8 cellular contexts compared by ENCODE assay signal in genomic region chr1:6052543-6053205, GRCh38. TPM values are rescaled to one million over a fixed set of nuclear protein-coding genes. Genes with fewer than 3 reads are reported as not detected.
DNase-seq lines count a peak whose midpoint lies in the region; ATAC-seq, FAIRE-seq and TF ChIP-seq lines count a peak whose summit lies in the region.

No MANE protein-coding gene starts in this region.

- H3K36me3 ChIP-seq in right lobe of liver (no peaks in the 10 kb centered on the region), testis (ENCODE audit: low read depth, missing control alignments) (no peaks in the 10 kb centered on the region)

- peaks cover 35% of the 10 kb centered on the region for H3K36me3 Mint-ChIP-seq in activated CD8-positive, alpha-beta memory T cell treated with anti-CD3 and anti-CD28 coated beads, Interleukin-2, amount 10 ng/mL, durations not matched to agents 7 days and 5 days

- no peaks in the 10 kb centered on the region for H3K9me3 ChIP-seq in right lobe of liver
- H3K9me3 ChIP-seq in testis: no peaks in the 10 kb centered on the region

- no peaks in the 10 kb centered on the region for H3K27me3 ChIP-seq in right lobe of liver
- H3K27me3 ChIP-seq in testis: no peaks in the 10 kb centered on the region

- intact Hi-C loops in right lobe of liver (cut with DNase I) (loop anchor here (5.0 to 10.0 kb wide), 2 partner anchors 190 to 192 kb away; partner anchors contain the start of gene HES3 (in 2 of the 2)), testis (cut with DNase I; ENCODE audit: low total_unique reads) (loop anchor here (10.0 kb wide), 1 partner anchor 192 kb away; the partner anchor contains the start of gene HES3)

- 23% methylated on average over 16 of the region's 16 CpGs for WGBS in right lobe of liver (ENCODE audit: insufficient coverage, low coverage, low lambda C conversion rate, missing lambda C conversion rate)
- WGBS in testis, 2 donors: 22 to 40% methylated on average over 16 of the region's 16 CpGs

- no peaks in the 10 kb centered on the region for H3K9me3 Mint-ChIP-seq in activated CD8-positive, alpha-beta memory T cell treated with anti-CD3 and anti-CD28 coated beads, Interleukin-2, amount 10 ng/mL, durations not matched to agents 7 days and 5 days (ENCODE audit: low read depth)

- CTCF ChIA-PET in activated CD8-positive, alpha-beta memory T cell treated with anti-CD3 and anti-CD28 coated beads, Interleukin-2, amount 10 ng/mL, durations not matched to agents 7 days and 5 days (lab: Charles Lee): interaction anchor here (0.7 to 1.3 kb wide), 3 partner anchors 22 to 194 kb away, joined by 3 to 5 read pairs (median 3); no protein-coding TSS in a partner anchor

- peaks cover 4% of the 10 kb centered on the region for H3K4me1 Mint-ChIP-seq in activated CD8-positive, alpha-beta memory T cell treated with anti-CD3 and anti-CD28 coated beads, Interleukin-2, amount 10 ng/mL, durations not matched to agents 7 days and 5 days

- ATAC-seq in activated CD8-positive, alpha-beta memory T cell treated with anti-CD3 and anti-CD28 coated beads, Interleukin-2, amount 10 ng/mL, durations not matched to agents 7 days and 5 days: no peak
- ATAC-seq in right lobe of liver (peak; percentile 39 to 54 (median 46)), GM21515 (IDR thresholded peaks at IDR 0.05; ENCODE audit: unreplicated experiment) (no peak)

- TF ChIP-seq POLR2A in right lobe of liver (IDR thresholded peaks at IDR 0.05) (no peak), testis (IDR thresholded peaks at IDR 0.05) (no peak)

- H3K27ac Mint-ChIP-seq in activated CD8-positive, alpha-beta memory T cell treated with anti-CD3 and anti-CD28 coated beads, Interleukin-2, amount 10 ng/mL, durations not matched to agents 7 days and 5 days: no peak overlapping the region

- no peak overlapping the region for H3K27ac ChIP-seq in right lobe of liver
- H3K27ac ChIP-seq in testis: no peak overlapping the region

- no peaks in the 10 kb centered on the region for H3K27me3 Mint-ChIP-seq in activated CD8-positive, alpha-beta memory T cell treated with anti-CD3 and anti-CD28 coated beads, Interleukin-2, amount 10 ng/mL, durations not matched to agents 7 days and 5 days

- no peak overlapping the region for H3K4me3 Mint-ChIP-seq in activated CD8-positive, alpha-beta memory T cell treated with anti-CD3 and anti-CD28 coated beads, Interleukin-2, amount 10 ng/mL, durations not matched to agents 7 days and 5 days

- DNase-seq in activated CD8-positive, alpha-beta memory T cell treated with anti-CD3 and anti-CD28 coated beads, Interleukin-2, amount 10 ng/mL, durations not matched to agents 7 days and 5 days: peak; percentile 64
- no peak for DNase-seq in activated CD8-positive, alpha-beta memory T cell treated with anti-CD3 and anti-CD28 coated beads for 24 hours
- peak; percentile 55 for DNase-seq in NCI-H146 treated with DMSO at 0.1 percent for 48 hours (lab: John Stamatoyannopoulos, UW; ENCODE audit: unreplicated experiment)
- DNase-seq in ecto neural progenitor cell (ENCODE audit: low spot score): peak; percentile 81
- DNase-seq in right lobe of liver: peak in 1 of 3 donors; percentile 55
- DNase-seq in testis: peak; percentile 87

- H3K4me1 ChIP-seq in right lobe of liver (no peaks in the 10 kb centered on the region), testis (peaks cover 4% of the 10 kb centered on the region)

- peak; percentile 56 for FAIRE-seq in TTC549 (lab: Jason Lieb, UNC)

- peak; percentile 22 to 42 (median 30) for TF ChIP-seq CTCF in right lobe of liver (IDR thresholded peaks at IDR 0.05)
- TF ChIP-seq CTCF in testis (IDR thresholded peaks at IDR 0.05): peak in 2 of 3 experiments; percentile 48 to 59

- H3K4me3 ChIP-seq in right lobe of liver (no peak overlapping the region), testis (no peak overlapping the region)

RNA-seq across cellular contexts. Expression of gene KCNAB2, which starts 7.0 kb away (rescaled TPM):
- 100 to 1,000 TPM; 248 to 368 TPM for total RNA-seq in activated CD8-positive, alpha-beta memory T cell treated with anti-CD3 and anti-CD28 coated beads, Interleukin-2, amount 10 ng/mL, durations not matched to agents 7 days and 5 days
- total RNA-seq in right lobe of liver (10 to 100 TPM in 2 of 6 experiments, 1 to 10 TPM in 4; 4.4 to 14.8 (median 6.9) TPM), testis (1 to 10 TPM; 9.0 to 9.3 TPM)
- polyA plus RNA-seq in testis (ENCODE audit: insufficient read depth, low read depth, low replicate concordance): 9.8 TPM

Comparison
In these comparisons a context has a peak if more than half of its experiments do, and no peak if none do; other contexts are left out.
1. ATAC-seq: peak in right lobe of liver (4 of 4); none in activated CD8-positive, alpha-beta memory T cell treated with anti-CD3 and anti-CD28 coated beads, Interleukin-2, amount 10 ng/mL, durations not matched to agents 7 days and 5 days (single experiment) and GM21515 (single experiment).
2. RNA of gene KCNAB2, which starts 7.0 kb away (total RNA-seq): 248 to 368 TPM in activated CD8-positive, alpha-beta memory T cell treated with anti-CD3 and anti-CD28 coated beads, Interleukin-2, amount 10 ng/mL, durations not matched to agents 7 days and 5 days; 9.0 to 9.3 TPM in testis and 4.4 to 14.8 TPM in right lobe of liver; every median in the first group is over 10 times any median in the second.